ENCODE assay signal across 8 cellular contexts in genomic region chr2:46650556-46651001, GRCh38. TPM values are rescaled to one million over a fixed set of nuclear protein-coding genes. Genes with fewer than 3 reads are reported as not detected.
A peak's percentile ranks its signal among the peaks of the same experiment; 100 is the strongest.
DNase-seq lines count a peak whose midpoint lies in the region; ATAC-seq and TF ChIP-seq lines count a peak whose summit lies in the region.

No MANE protein-coding gene starts in this region.

- H3K4me1 ChIP-seq in OCI-LY7 (ENCODE audit: insufficient read depth, low read length, poor library complexity, severe bottlenecking) (no peaks in the 10 kb centered on the region), stomach (peaks cover 0 to 27% (median 2%) of the 10 kb centered on the region in 4 donors)

- H3K9me2 ChIP-seq in OCI-LY7 (ENCODE audit: insufficient read depth, low read length) = no peaks in the 10 kb centered on the region

- ATAC-seq in esophagus mucosa (peak; percentile 71), GM21619 (IDR thresholded peaks at IDR 0.05; ENCODE audit: unreplicated experiment) (no peak)

- H3K27me3 ChIP-seq in stomach = no peaks in the 10 kb centered on the region

- peak; percentile 85 for DNase-seq in EH (ENCODE audit: low read depth)
- DNase-seq in Kasumi-1 (lab: John Stamatoyannopoulos, UW) = peak; percentile 85 to 92
- peak; percentile 88 for DNase-seq in OCI-LY7 (ENCODE audit: low spot score)
- peak; percentile 72 for DNase-seq in activated CD8-positive, alpha-beta memory T cell treated with anti-CD3 and anti-CD28 coated beads, Interleukin-2, amount 50 U/mL, for 48 hours
- peak; percentile 80 for DNase-seq in stomach

- no peaks in the 10 kb centered on the region for H3K36me3 Mint-ChIP-seq in nephron (ENCODE audit: low read depth)

- POLR2A ChIA-PET in OCI-LY7 (lab: Charles Lee) = interaction anchor here (2.0 kb wide), 1 partner anchor 183 kb away, joined by 10 read pairs; no protein-coding TSS in a partner anchor

- no peak overlapping the region for H3K4me3 Mint-ChIP-seq in nephron

- WGBS in stomach, 5 donors = 2 to 11% (median 6%) methylated on average over 5 of the region's 5 CpGs

- H3K4me2 ChIP-seq in OCI-LY7 (ENCODE audit: low read length) = no peak overlapping the region

- no peaks in the 10 kb centered on the region for H3K9me3 Mint-ChIP-seq in nephron

- H3K36me3 ChIP-seq in OCI-LY7 (ENCODE audit: insufficient read depth, low read length) (no peaks in the 10 kb centered on the region), stomach (peaks cover 0 to 4% (median 0%) of the 10 kb centered on the region in 4 donors)

- peak overlapping the region; percentile 6 to 68 (median 52) for H3K27ac Mint-ChIP-seq in nephron

- H3K27ac ChIP-seq in OCI-LY7 (ENCODE audit: low read depth, low read length, poor library complexity, severe bottlenecking) (no peak overlapping the region), stomach (no peak overlapping the region)

- H3K9me3 ChIP-seq in OCI-LY7 (ENCODE audit: low read length) (no peaks in the 10 kb centered on the region), stomach (no peaks in the 10 kb centered on the region)

- no peak for TF ChIP-seq POLR2A in stomach (IDR thresholded peaks at IDR 0.05)

- H3K4me1 Mint-ChIP-seq in nephron = peaks cover 46% of the 10 kb centered on the region

- no peak for TF ChIP-seq EP300 in stomach (IDR thresholded peaks at IDR 0.05)

- intact Hi-C loops in OCI-LY7 (cut with micrococcal nuclease; ENCODE audit: unreplicated experiment) (loop anchor here (5.0 kb wide), 2 partner anchors 237 to 588 kb away; no protein-coding TSS in a partner anchor), stomach (cut with DNase I; ENCODE audit: low total_unique reads) (no loop called here)

- H3K27me3 Mint-ChIP-seq in nephron (ENCODE audit: low read depth) = no peaks in the 10 kb centered on the region

- H3K4me3 ChIP-seq in OCI-LY7 (ENCODE audit: low read depth, low read length, poor library complexity, severe bottlenecking) (no peak overlapping the region), stomach (no peak overlapping the region)

- BruUV-seq in OCI-LY7 (replicated peaks; lab: Mats Ljungman, UMichigan) = no TSS peak

- no peak overlapping the region for H2AFZ ChIP-seq in OCI-LY7 (ENCODE audit: low read length)

- TF ChIP-seq CTCF in OCI-LY7 (conservative IDR thresholded peaks at IDR 0.05; ENCODE audit: low read length) = peak; percentile 99
- TF ChIP-seq CTCF in nephron (IDR thresholded peaks at IDR 0.05; ENCODE audit: unreplicated experiment in 3 of 3) = peak; percentile 94
- TF ChIP-seq CTCF in stomach (IDR thresholded peaks at IDR 0.05) = peak in 6 of 7 experiments; percentile 32 to 99 (median 94)

- CTCF ChIA-PET in OCI-LY7 (lab: Charles Lee; ENCODE audit: unreplicated experiment) = interaction anchor here (0.8 to 1.9 kb wide), 2 partner anchors 160 to 184 kb away, joined by 3 to 5 read pairs; no protein-coding TSS in a partner anchor

- no peaks in the 10 kb centered on the region for H4K20me1 ChIP-seq in OCI-LY7 (ENCODE audit: insufficient read depth, low read length)

- H3K79me2 ChIP-seq in OCI-LY7 (ENCODE audit: insufficient read depth, low read depth, low read length) = no peaks in the 10 kb centered on the region

RNA-seq across cellular contexts. Expression of gene CRIPT, which starts 33.6 kb away (rescaled TPM):
- 2.9 and 5.0 TPM in 2 replicates for total RNA-seq in OCI-LY7 (2014; rRNA removed; shearing (Covaris generic))
- total RNA-seq in OCI-LY7 (2022) = 10.5 and 12.7 TPM in 2 replicates
- total RNA-seq in esophagus mucosa = 7.7 TPM
- 10 to 100 TPM in 4 of 5 donors, not detected in 1; 13.4 to 22.8 (median 20.4) TPM for total RNA-seq in stomach
- 10 to 100 TPM in 2 of 3 donors, 1 to 10 TPM in 1; 9.6 to 15.1 (median 13.3) TPM for polyA plus RNA-seq in stomach

RNA-seq across cellular contexts. Expression of gene PIGF, which starts 33.7 kb away (rescaled TPM):
- 18.5 and 26.0 TPM in 2 replicates for total RNA-seq in OCI-LY7 (2014; rRNA removed; shearing (Covaris generic))
- total RNA-seq in OCI-LY7 (2022) (47.0 and 48.8 TPM in 2 replicates), esophagus mucosa (15.7 TPM), stomach (10 to 100 TPM in 3 of 5 donors, 1 to 10 TPM in 2; 3.5 to 29.7 (median 11.7) TPM)
- polyA plus RNA-seq in stomach = 10 to 100 TPM; 11.8 to 13.2 (median 12.1) TPM

RNA-seq across cellular contexts. Expression of gene SOCS5, which starts 48.5 kb away (rescaled TPM):
- 9.5 and 9.9 TPM in 2 replicates for total RNA-seq in OCI-LY7 (2014; rRNA removed; shearing (Covaris generic))
- total RNA-seq in OCI-LY7 (2022) (7.7 and 8.1 TPM in 2 replicates), esophagus mucosa (5.4 TPM), stomach (10 to 100 TPM in 4 of 5 donors, 1 to 10 TPM in 1; 6.1 to 45.9 (median 25.4) TPM)
- 1 to 10 TPM; 4.0 to 4.8 (median 4.4) TPM for polyA plus RNA-seq in stomach
